ENCODE assay signal across 1 cellular context in genomic region chr4:54236316-54236715, GRCh38. TPM values are rescaled to one million over a fixed set of nuclear protein-coding genes. Genes with fewer than 3 reads are reported as not detected.
"Had no signal": no experiment of that assay in that cellular context is flagged by ENCODE, and none has a peak within 500 bp of the region (broad histone marks: within the 10 kb centered on the region; RNA-seq: fewer than 3 reads in every experiment).

No MANE protein-coding gene starts in this region.

RNA-seq across cellular contexts. Expression of gene PDGFRA, which starts 7.2 kb away (rescaled TPM):
- polyA plus RNA-seq: naive thymus-derived CD4-positive, alpha-beta T cell had no signal
